8 cellular contexts compared by ENCODE assay signal in genomic region chr2:207768891-207769596, GRCh38. TPM values are rescaled to one million over a fixed set of nuclear protein-coding genes. Genes with fewer than 3 reads are reported as not detected.
A peak's percentile ranks its signal among the peaks of the same experiment; 100 is the strongest.
DNase-seq lines count a peak whose midpoint lies in the region; ATAC-seq and TF ChIP-seq lines count a peak whose summit lies in the region.

No MANE protein-coding gene starts in this region.

- peaks cover 0 to 5% (median 0%) of the 10 kb centered on the region in 8 donors for H3K9me3 Mint-ChIP-seq in CD4-positive, alpha-beta memory T cell
- H3K9me3 Mint-ChIP-seq in T-helper 1 cell treated with Interleukin-12 subunit alpha and Interleukin-12 subunit beta and Interleukin-4 antibody, amounts not matched to agents 30 μg/mL and 1 μg/mL, for 36 hours = no peaks in the 10 kb centered on the region
- no peaks in the 10 kb centered on the region for H3K9me3 Mint-ChIP-seq in effector memory CD8-positive, alpha-beta T cell

- TF ChIP-seq POLR2A in transverse colon (IDR thresholded peaks at IDR 0.05) = no peak

- peaks cover 9% of the 10 kb centered on the region for H3K27me3 ChIP-seq in CD4-positive, alpha-beta memory T cell (ENCODE audit: insufficient read depth, low read length)
- H3K27me3 ChIP-seq in transverse colon = no peaks in the 10 kb centered on the region

- H3K36me3 ChIP-seq in CD4-positive, alpha-beta memory T cell (ENCODE audit: insufficient read depth, low read length) = no peaks in the 10 kb centered on the region
- peaks cover 0 to 12% (median 3%) of the 10 kb centered on the region in 4 donors for H3K36me3 ChIP-seq in transverse colon

- POLR2A ChIA-PET in CD4-positive, alpha-beta memory T cell (lab: Charles Lee; ENCODE audit: partially characterized antibody) = interaction anchor here (1.1 to 1.7 kb wide), 3 partner anchors 58 to 144 kb away, joined by 3 to 5 read pairs (median 4); partner anchors contain the start of genes CCNYL1 and METTL21A

- H3K4me1 ChIP-seq in CD4-positive, alpha-beta memory T cell (ENCODE audit: insufficient read depth, low read length) = peaks cover 41% of the 10 kb centered on the region
- peaks cover 9 to 50% (median 41%) of the 10 kb centered on the region in 4 donors for H3K4me1 ChIP-seq in transverse colon

- H3K27me3 Mint-ChIP-seq in CD4-positive, alpha-beta memory T cell = peaks cover 10 to 18% of the 10 kb centered on the region in 2 donors
- peaks cover 66% of the 10 kb centered on the region for H3K27me3 Mint-ChIP-seq in T-helper 1 cell treated with Interleukin-12 subunit alpha and Interleukin-12 subunit beta and Interleukin-4 antibody, amounts not matched to agents 30 μg/mL and 1 μg/mL, for 36 hours (ENCODE audit: low read depth)
- peaks cover 13 to 33% of the 10 kb centered on the region in 2 donors for H3K27me3 Mint-ChIP-seq in effector memory CD8-positive, alpha-beta T cell

- peaks cover 0 to 5% of the 10 kb centered on the region in 2 donors for H3K36me3 Mint-ChIP-seq in CD4-positive, alpha-beta memory T cell
- H3K36me3 Mint-ChIP-seq in T-helper 1 cell treated with Interleukin-12 subunit alpha and Interleukin-12 subunit beta and Interleukin-4 antibody, amounts not matched to agents 30 μg/mL and 1 μg/mL, for 36 hours (ENCODE audit: low read depth) = no peaks in the 10 kb centered on the region
- H3K36me3 Mint-ChIP-seq in effector memory CD8-positive, alpha-beta T cell (ENCODE audit: insufficient read depth) = peaks cover 11% of the 10 kb centered on the region

- no peaks in the 10 kb centered on the region for H3K9me3 ChIP-seq in CD4-positive, alpha-beta memory T cell (ENCODE audit: control insufficient read depth in 1 of 2, low read length in 2 of 2)
- no peaks in the 10 kb centered on the region for H3K9me3 ChIP-seq in transverse colon

- ATAC-seq in GM19372 (IDR thresholded peaks at IDR 0.05; ENCODE audit: low read depth, unreplicated experiment) (peak; percentile 11), HG03442 (IDR thresholded peaks at IDR 0.05; ENCODE audit: unreplicated experiment) (peak; percentile 11)
- peak; percentile 5 for ATAC-seq in effector memory CD8-positive, alpha-beta T cell (replicated peaks)

- CTCF ChIA-PET in CD4-positive, alpha-beta memory T cell (lab: Charles Lee; ENCODE audit: partially characterized antibody) = interaction anchor here (1.0 kb wide), 3 partner anchors 53 to 143 kb away, joined by 3 read pairs; no protein-coding TSS in a partner anchor

- no peak overlapping the region for H3K27ac ChIP-seq in CD4-positive, alpha-beta memory T cell (ENCODE audit: low read depth, low read length)
- peak overlapping the region; percentile 90 to 96 (median 96) for H3K27ac ChIP-seq in transverse colon

- H3K4me3 ChIP-seq in CD4-positive, alpha-beta memory T cell (ENCODE audit: low read length in 2 of 2) = peak overlapping the region; percentile 36 to 69
- peak overlapping the region; percentile 68 to 87 (median 82) for H3K4me3 ChIP-seq in transverse colon

- no peak for TF ChIP-seq CTCF in transverse colon (IDR thresholded peaks at IDR 0.05)

- H3K4me1 Mint-ChIP-seq in CD4-positive, alpha-beta memory T cell = peaks cover 13 to 40% (median 22%) of the 10 kb centered on the region in 4 donors
- peaks cover 17% of the 10 kb centered on the region for H3K4me1 Mint-ChIP-seq in T-helper 1 cell treated with Interleukin-12 subunit alpha and Interleukin-12 subunit beta and Interleukin-4 antibody, amounts not matched to agents 30 μg/mL and 1 μg/mL, for 36 hours (ENCODE audit: low read depth)
- peaks cover 21 to 27% of the 10 kb centered on the region in 2 donors for H3K4me1 Mint-ChIP-seq in effector memory CD8-positive, alpha-beta T cell (ENCODE audit: low read depth in 2 of 2)

- 0 to 1% methylated on average over 6 to 41 of the region's 51 CpGs for WGBS in transverse colon (ENCODE audit: low coverage in 1 of 2), 2 donors

- DNase-seq in CD4-positive, alpha-beta memory T cell = peak in 3 of 5 donors; percentile 18 to 26 (median 22)
- peak in 1 of 3 experiments; percentile 16 for DNase-seq in effector memory CD8-positive, alpha-beta T cell
- DNase-seq in mucosa of gallbladder (ENCODE audit: low spot score) (peak; percentile 24), transverse colon (peak; percentile 23), KG1 (lab: John Stamatoyannopoulos, UW) (no peak)

- TF ChIP-seq EP300 in transverse colon (IDR thresholded peaks at IDR 0.05; ENCODE audit: low read depth) = no peak

- intact Hi-C loops in CD4-positive, alpha-beta memory T cell (cut with micrococcal nuclease) = loop anchor here (1.0 kb wide), 1 partner anchor 58 kb away; the partner anchor contains the start of gene CCNYL1
- intact Hi-C loops in transverse colon (cut with DNase I; ENCODE audit: low total_unique reads) = loop anchor here (5.0 to 10.0 kb wide), 3 partner anchors 56 to 256 kb away; partner anchors contain the start of gene PLEKHM3

- peak overlapping the region in 2 of 7 donors; percentile 3 to 42 for H3K27ac Mint-ChIP-seq in CD4-positive, alpha-beta memory T cell
- H3K27ac Mint-ChIP-seq in T-helper 1 cell treated with Interleukin-12 subunit alpha and Interleukin-12 subunit beta and Interleukin-4 antibody, amounts not matched to agents 30 μg/mL and 1 μg/mL, for 36 hours = no peak overlapping the region
- H3K27ac Mint-ChIP-seq in effector memory CD8-positive, alpha-beta T cell = no peak overlapping the region

- in situ Hi-C loops in transverse colon (cut with MboI; ENCODE audit: low pct_ligation_motif_present in 1 of 4, low pct_unique_long_range_greater_than_20kb in 1 of 4, low sequenced_read_pairs in 3 of 4) = loop anchor here in 1 of 4 donors (10.0 kb wide), 1 partner anchor 296 kb away; no protein-coding TSS in a partner anchor

- peak overlapping the region; percentile 83 to 94 (median 86) for H3K4me3 Mint-ChIP-seq in CD4-positive, alpha-beta memory T cell
- H3K4me3 Mint-ChIP-seq in T-helper 1 cell treated with Interleukin-12 subunit alpha and Interleukin-12 subunit beta and Interleukin-4 antibody, amounts not matched to agents 30 μg/mL and 1 μg/mL, for 36 hours = peak overlapping the region; percentile 78
- H3K4me3 Mint-ChIP-seq in effector memory CD8-positive, alpha-beta T cell = peak overlapping the region; percentile 86 to 89

RNA-seq across cellular contexts. Expression of gene FZD5, which starts 0.7 kb away (rescaled TPM):
- total RNA-seq in CD4-positive, alpha-beta memory T cell = under 1 TPM; 0.33 to 0.38 TPM
- under 1 TPM in 1 of 2 donors, not detected in 1; 0.04 TPM for polyA plus RNA-seq in CD4-positive, alpha-beta memory T cell
- total RNA-seq in mucosa of gallbladder = 31.0 TPM
- 100 to 1,000 TPM in 3 of 4 donors, 10 to 100 TPM in 1; 70.3 to 150 (median 141) TPM for total RNA-seq in transverse colon

RNA-seq across cellular contexts. Expression of gene CCNYL1, which starts 57.6 kb away (rescaled TPM):
- total RNA-seq in CD4-positive, alpha-beta memory T cell = 10 to 100 TPM in 1 of 2 experiments, 1 to 10 TPM in 1; 9.7 to 10.5 TPM
- polyA plus RNA-seq in CD4-positive, alpha-beta memory T cell = 1 to 10 TPM in 1 of 2 donors, under 1 TPM in 1; 1.00 to 2.3 TPM
- total RNA-seq in mucosa of gallbladder = 9.7 TPM
- 10 to 100 TPM; 30.0 to 99.5 (median 31.7) TPM for total RNA-seq in transverse colon

Comparison
In these comparisons a context has a peak if more than half of its experiments do, and no peak if none do; other contexts are left out.
1. RNA of gene FZD5, which starts 0.7 kb away (total RNA-seq): 70.3 to 150 TPM in transverse colon and 31.0 TPM in mucosa of gallbladder (single experiment); 0.33 to 0.38 TPM in CD4-positive, alpha-beta memory T cell; every median in the first group is over 10 times any median in the second.
2. Peak in every context shown above with its lines, with median percentiles within 50 percentile points of each other: H3K4me3 Mint-ChIP-seq and ATAC-seq.